Comparison of ENCODE assay signal across 9 cellular contexts in the genomic region with DNA sequence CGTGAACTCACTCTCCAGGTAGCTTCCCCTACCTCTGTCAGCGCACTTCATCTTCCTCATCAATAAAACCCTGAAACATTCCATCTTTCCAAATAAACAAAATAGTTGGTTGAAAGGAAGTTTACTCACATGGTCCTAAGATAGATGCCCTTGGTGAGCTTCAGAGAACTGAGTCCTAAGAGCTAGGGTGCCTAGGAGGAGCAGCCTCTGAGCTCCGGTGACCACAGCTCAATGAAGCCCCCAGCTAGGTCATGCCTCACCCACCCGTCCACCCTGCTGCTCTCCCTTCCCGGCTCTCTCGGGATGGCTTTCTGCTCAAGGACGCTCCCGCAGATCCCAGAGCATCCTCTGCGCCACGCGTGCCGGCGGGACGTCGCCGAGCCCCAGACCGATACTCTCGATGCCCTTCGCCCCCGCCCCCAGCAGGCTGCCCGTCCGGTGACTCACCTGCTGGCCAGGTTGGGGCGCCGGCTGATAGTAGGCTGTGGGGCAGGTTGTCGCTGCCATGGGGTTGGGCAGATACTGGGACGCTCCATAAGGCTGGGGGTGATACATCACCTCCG. TPM values are rescaled to one million over a fixed set of nuclear protein-coding genes. Genes with fewer than 3 reads are reported as not detected.
DNase-seq lines count a peak whose midpoint lies in the region; ATAC-seq and TF ChIP-seq lines count a peak whose summit lies in the region.
"Had no signal": no experiment of that assay in that cellular context is flagged by ENCODE, and none has a peak within 500 bp of the region (broad histone marks: within the 10 kb centered on the region; RNA-seq: fewer than 3 reads in every experiment).

No MANE protein-coding gene starts in this region.

- peaks cover 6% of the 10 kb centered on the region for H3K36me3 ChIP-seq in osteoblast (ENCODE audit: insufficient read depth, low read length)

- no peaks in the 10 kb centered on the region for H3K27me3 ChIP-seq in osteoblast (ENCODE audit: insufficient read depth, low read length)

- H3K27ac ChIP-seq in osteoblast (ENCODE audit: low read depth, low read length) = peak overlapping the region; percentile 97

- no peak overlapping the region for H2AFZ ChIP-seq in osteoblast (ENCODE audit: low read length)

- peak; percentile 47 for ATAC-seq in esophagus mucosa

- TF ChIP-seq CTCF in osteoblast (IDR thresholded peaks at IDR 0.05; ENCODE audit: extremely low read depth, low read depth, low read length) = no peak

- peak; percentile 80 for DNase-seq in ELR (ENCODE audit: low read depth)
- DNase-seq in HuH-7.5 (ENCODE audit: low spot score) = peak; percentile 9
- DNase-seq in osteoblast (ENCODE audit: insufficient read length, low spot score, missing footprints) = peak; percentile 81
- DNase-seq in NCI-H2196 treated with DMSO at 0.1 percent for 48 hours (lab: John Stamatoyannopoulos, UW; ENCODE audit: unreplicated experiment) = no peak
- no peak for DNase-seq in Kasumi-1 (lab: John Stamatoyannopoulos, UW)
- DNase-seq in posterior vena cava (ENCODE audit: low spot score) = no peak
- no peak for DNase-seq in activated CD4-positive, alpha-beta T cell treated with anti-CD3 and anti-CD28 coated beads, Interleukin-2, amount 50 U/mL, for 4 hours

- no peaks in the 10 kb centered on the region for H3K9me3 ChIP-seq in osteoblast (ENCODE audit: low read depth, low read length)

- H3K4me3 ChIP-seq in osteoblast (ENCODE audit: insufficient read depth, low read length) = peak overlapping the region; percentile 94

- peak overlapping the region; percentile 80 for H3K4me2 ChIP-seq in osteoblast (ENCODE audit: insufficient read depth, low read length)

- H3K4me1 ChIP-seq in osteoblast (ENCODE audit: insufficient read depth, low read length) = peaks cover 62% of the 10 kb centered on the region

- intact Hi-C loops in posterior vena cava (cut with DNase I) = loop anchor here in 1 of 2 donors (10.0 kb wide), 2 partner anchors 95 to 195 kb away; no protein-coding TSS in a partner anchor

- H3K79me2 ChIP-seq in osteoblast (ENCODE audit: insufficient read depth, low read length) = peaks cover 51% of the 10 kb centered on the region

- no peaks in the 10 kb centered on the region for H4K20me1 ChIP-seq in osteoblast (ENCODE audit: insufficient read depth, low read length)

RNA-seq across cellular contexts. Expression of a gene that starts 0.7 kb away (rescaled TPM):
- total RNA-seq in esophagus mucosa = 1.6 TPM
- total RNA-seq in osteoblast = 198 and 242 TPM in 2 replicates
- total RNA-seq in posterior vena cava = 100 to 1,000 TPM in 1 of 2 donors, 10 to 100 TPM in 1; 87.2 to 151 TPM
- total RNA-seq: dermis microvascular lymphatic vessel endothelial cell had no signal

Comparison
In these comparisons a context has a peak if more than half of its experiments do, and no peak if none do; other contexts are left out.
1. DNase-seq: peak in ELR (single experiment), HuH-7.5 (single experiment) and osteoblast (single experiment); none in NCI-H2196 treated with DMSO at 0.1 percent for 48 hours (single experiment), Kasumi-1 (0 of 2), posterior vena cava (single experiment) and activated CD4-positive, alpha-beta T cell treated with anti-CD3 and anti-CD28 coated beads, Interleukin-2, amount 50 U/mL, for 4 hours (0 of 2).
2. RNA of a gene that starts 0.7 kb away (total RNA-seq): 198 to 242 TPM in osteoblast and 87.2 to 151 TPM in posterior vena cava; 1.6 TPM in esophagus mucosa (single experiment); every median in the first group is over 10 times any median in the second.